In the genomic region with DNA sequence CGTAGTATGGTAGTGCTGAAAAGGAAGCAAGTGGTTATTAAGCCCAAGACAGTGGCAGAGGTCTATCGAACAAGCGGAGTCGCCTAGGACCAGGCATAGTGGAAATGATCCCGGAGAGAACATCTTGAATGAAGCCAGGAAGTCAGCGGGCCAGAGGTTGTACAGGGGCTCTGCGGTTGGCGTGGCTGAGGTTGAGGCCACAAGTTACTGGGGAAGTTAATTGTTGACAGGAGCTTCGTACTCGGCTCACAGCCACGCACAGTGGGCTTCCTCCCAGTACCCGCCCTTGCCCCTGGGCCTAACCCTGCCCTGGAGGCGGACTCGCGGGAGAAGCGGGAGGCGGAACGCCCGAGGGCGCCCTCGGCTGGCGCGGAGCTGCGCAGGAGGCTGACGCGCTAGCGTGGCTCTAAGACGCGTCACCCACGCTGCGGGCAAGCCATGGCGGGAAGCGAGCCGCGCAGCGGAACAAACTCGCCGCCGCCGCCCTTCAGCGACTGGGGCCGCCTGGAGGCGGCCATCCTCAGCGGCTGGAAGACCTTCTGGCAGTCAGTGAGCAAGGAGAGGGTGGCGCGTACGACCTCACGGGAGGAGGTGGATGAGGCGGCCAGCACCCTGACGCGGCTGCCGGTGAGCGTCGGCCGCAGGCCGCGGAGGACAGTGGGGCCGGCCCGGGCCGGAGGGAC, we compare ENCODE assay signal across 1 cellular context.
A peak's percentile ranks its signal among the peaks of the same experiment; 100 is the strongest.
TF ChIP-seq lines count a peak whose summit lies in the region.

A gene with protein sequence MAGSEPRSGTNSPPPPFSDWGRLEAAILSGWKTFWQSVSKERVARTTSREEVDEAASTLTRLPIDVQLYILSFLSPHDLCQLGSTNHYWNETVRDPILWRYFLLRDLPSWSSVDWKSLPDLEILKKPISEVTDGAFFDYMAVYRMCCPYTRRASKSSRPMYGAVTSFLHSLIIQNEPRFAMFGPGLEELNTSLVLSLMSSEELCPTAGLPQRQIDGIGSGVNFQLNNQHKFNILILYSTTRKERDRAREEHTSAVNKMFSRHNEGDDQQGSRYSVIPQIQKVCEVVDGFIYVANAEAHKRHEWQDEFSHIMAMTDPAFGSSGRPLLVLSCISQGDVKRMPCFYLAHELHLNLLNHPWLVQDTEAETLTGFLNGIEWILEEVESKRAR (plus strand): TSS at position 410 of the 683 bp plus-strand sequence. CDS start 29 bp downstream, at position 439.

TF ChIP-seq in HEK293, 187 proteins besides CTCF, POLR2A, EP300 and RAD21 (continued from another document):
- TF ChIP-seq, protein P1, sequence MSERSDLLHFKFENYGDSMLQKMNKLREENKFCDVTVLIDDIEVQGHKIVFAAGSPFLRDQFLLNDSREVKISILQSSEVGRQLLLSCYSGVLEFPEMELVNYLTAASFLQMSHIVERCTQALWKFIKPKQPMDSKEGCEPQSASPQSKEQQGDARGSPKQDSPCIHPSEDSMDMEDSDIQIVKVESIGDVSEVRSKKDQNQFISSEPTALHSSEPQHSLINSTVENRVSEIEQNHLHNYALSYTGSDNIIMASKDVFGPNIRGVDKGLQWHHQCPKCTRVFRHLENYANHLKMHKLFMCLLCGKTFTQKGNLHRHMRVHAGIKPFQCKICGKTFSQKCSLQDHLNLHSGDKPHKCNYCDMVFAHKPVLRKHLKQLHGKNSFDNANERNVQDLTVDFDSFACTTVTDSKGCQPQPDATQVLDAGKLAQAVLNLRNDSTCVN (tag by site-specific recombination; optimal IDR thresholded peaks at IDR 0.05), result peak; percentile 97
- TF ChIP-seq ZNF37A (tag by site-specific recombination; IDR thresholded peaks at IDR 0.05) (no peak), ZNF791 (tag by site-specific recombination; IDR thresholded peaks at IDR 0.05) (no peak), ZBTB48 (tag by site-specific recombination; IDR thresholded peaks at IDR 0.05) (no peak; the same call in 1 of the 2 replicates), ZBTB8A (tag by site-specific recombination; IDR thresholded peaks at IDR 0.05) (peak; percentile 98), MEIS1 (CRISPR knock-in tag; IDR thresholded peaks at IDR 0.05; ENCODE audit: borderline replicate concordance) (no peak), ZFP37 (tag by site-specific recombination; IDR thresholded peaks at IDR 0.05) (peak; percentile 81), ZNF664 (tag by site-specific recombination; IDR thresholded peaks at IDR 0.05) (no peak)
- TF ChIP-seq, protein P2, sequence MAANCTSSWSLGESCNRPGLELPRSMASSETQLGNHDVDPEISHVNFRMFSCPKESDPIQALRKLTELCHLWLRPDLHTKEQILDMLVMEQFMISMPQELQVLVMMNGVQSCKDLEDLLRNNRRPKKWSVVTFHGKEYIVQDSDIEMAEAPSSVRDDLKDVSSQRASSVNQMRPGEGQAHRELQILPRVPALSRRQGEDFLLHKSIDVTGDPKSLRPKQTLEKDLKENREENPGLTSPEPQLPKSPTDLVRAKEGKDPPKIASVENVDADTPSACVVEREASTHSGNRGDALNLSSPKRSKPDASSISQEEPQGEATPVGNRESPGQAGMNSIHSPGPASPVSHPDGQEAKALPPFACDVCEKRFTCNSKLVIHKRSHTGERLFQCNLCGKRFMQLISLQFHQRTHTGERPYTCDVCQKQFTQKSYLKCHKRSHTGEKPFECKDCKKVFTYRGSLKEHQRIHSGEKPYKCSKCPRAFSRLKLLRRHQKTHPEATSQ (tag by site-specific recombination; IDR thresholded peaks at IDR 0.05), result peak; percentile 78; the same call in 1 of the 2 replicates
TF ChIP-seq in HEK293: peak in this region for 68.
